16 cellular contexts compared by ENCODE assay signal in genomic region chr20:45997187-45997586, GRCh38. TPM values are rescaled to one million over a fixed set of nuclear protein-coding genes. Genes with fewer than 3 reads are reported as not detected.
"Had no signal": no experiment of that assay in that cellular context is flagged by ENCODE, and none has a peak within 500 bp of the region (broad histone marks: within the 10 kb centered on the region; RNA-seq: fewer than 3 reads in every experiment).

No MANE protein-coding gene starts in this region.

- H3K9me3 ChIP-seq: lower lobe of right lung, transverse colon had no signal

- H3K4me1 ChIP-seq: lower lobe of right lung, transverse colon had no signal

- DNase-seq: activated CD4-positive, alpha-beta T cell treated with anti-CD3 and anti-CD28 coated beads, Interleukin-2, amount 10 ng/mL, durations not matched to agents 7 days and 5 days; activated CD4-positive, CD25-positive, alpha-beta regulatory T cell; activated effector memory CD4-positive, alpha-beta T cell treated with anti-CD3 and anti-CD28 coated beads, Interleukin-2, amount 50 U/mL, for 16 hours; activated naive CD8-positive, alpha-beta T cell treated with anti-CD3 and anti-CD28 coated beads for 36 hours; activated T-cell treated with anti-CD3 and anti-CD28 coated beads, Interleukin-2, amount 50 U/mL, for 24 hours; brain microvascular endothelial cell; cerebellar nuclear complex; immature natural killer cell; left cardiac atrium; midbrain; small intestine; T-cell; transverse colon had no signal

- H3K9me3 Mint-ChIP-seq: activated CD4-positive, alpha-beta T cell treated with anti-CD3 and anti-CD28 coated beads, Interleukin-2, amount 10 ng/mL, durations not matched to agents 7 days and 5 days; activated naive CD8-positive, alpha-beta T cell treated with anti-CD3 and anti-CD28 coated beads for 36 hours; activated T-cell treated with anti-CD3 and anti-CD28 coated beads, Interleukin-2, amount 50 U/mL, for 24 hours; immature natural killer cell; T-cell had no signal

- H3K4me3 ChIP-seq: lower lobe of right lung, transverse colon had no signal

- H3K27ac ChIP-seq: brain microvascular endothelial cell, lower lobe of right lung, transverse colon had no signal

- ATAC-seq: esophagus mucosa, left cardiac atrium, lower lobe of right lung, T-cell had no signal

- H3K36me3 Mint-ChIP-seq: activated naive CD8-positive, alpha-beta T cell treated with anti-CD3 and anti-CD28 coated beads for 36 hours; T-cell had no signal

- H3K4me3 Mint-ChIP-seq: activated CD4-positive, alpha-beta T cell treated with anti-CD3 and anti-CD28 coated beads, Interleukin-2, amount 10 ng/mL, durations not matched to agents 7 days and 5 days; activated naive CD8-positive, alpha-beta T cell treated with anti-CD3 and anti-CD28 coated beads for 36 hours; activated T-cell treated with anti-CD3 and anti-CD28 coated beads, Interleukin-2, amount 50 U/mL, for 24 hours; immature natural killer cell had no signal

- H3K27ac Mint-ChIP-seq: activated CD4-positive, alpha-beta T cell treated with anti-CD3 and anti-CD28 coated beads, Interleukin-2, amount 10 ng/mL, durations not matched to agents 7 days and 5 days; activated naive CD8-positive, alpha-beta T cell treated with anti-CD3 and anti-CD28 coated beads for 36 hours; activated T-cell treated with anti-CD3 and anti-CD28 coated beads, Interleukin-2, amount 50 U/mL, for 24 hours; immature natural killer cell had no signal

- H3K36me3 ChIP-seq: brain microvascular endothelial cell, lower lobe of right lung, transverse colon had no signal

- H3K27me3 Mint-ChIP-seq: activated T-cell treated with anti-CD3 and anti-CD28 coated beads, Interleukin-2, amount 50 U/mL, for 24 hours; T-cell had no signal

RNA-seq across cellular contexts. Expression of gene MMP9, which starts 11.5 kb away (rescaled TPM):
- total RNA-seq: activated CD4-positive, alpha-beta T cell treated with anti-CD3 and anti-CD28 coated beads, Interleukin-2, amount 10 ng/mL, durations not matched to agents 7 days and 5 days had no signal

RNA-seq across cellular contexts. Expression of gene SLC12A5, which starts 31.8 kb away (rescaled TPM):
- total RNA-seq: esophagus mucosa, subcutaneous adipose tissue, transverse colon had no signal
